1 cellular context compared by ENCODE assay signal in the genomic region with DNA sequence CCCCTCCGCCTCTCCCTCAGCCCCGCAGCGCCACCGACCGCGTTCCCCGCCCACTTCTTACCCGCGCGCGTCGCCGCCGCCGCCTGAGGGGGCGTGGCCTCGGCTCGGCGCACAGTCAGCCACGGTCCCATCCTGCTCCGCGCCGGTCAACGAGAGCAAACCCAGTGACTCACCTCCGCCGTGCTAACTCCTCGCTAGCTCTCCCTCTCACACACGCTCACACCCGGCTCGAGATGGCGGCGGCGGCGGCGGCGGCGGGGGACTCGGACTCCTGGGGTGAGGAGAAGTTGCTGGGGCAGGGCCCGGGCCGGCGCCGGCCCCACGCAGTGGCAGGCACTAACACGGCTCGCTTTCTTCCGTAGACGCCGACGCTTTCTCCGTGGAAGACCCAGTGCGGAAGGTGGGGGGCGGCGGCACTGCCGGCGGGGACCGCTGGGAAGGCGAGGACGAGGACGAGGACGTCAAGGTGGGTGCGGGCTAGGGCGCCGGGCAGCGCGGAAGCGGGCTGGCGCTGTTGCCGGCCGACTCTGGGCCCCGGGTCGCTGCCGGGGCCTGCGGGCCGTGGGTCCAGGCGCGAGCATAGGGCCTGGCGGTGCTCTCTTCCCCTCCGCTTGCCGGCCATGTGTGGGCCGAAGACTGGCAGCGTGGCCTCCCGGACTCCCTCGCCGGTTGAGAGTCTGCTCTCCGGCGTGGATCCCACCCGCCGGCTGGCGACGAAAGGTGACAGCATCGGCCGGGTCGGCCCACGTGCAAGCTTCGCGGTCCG.
A peak's percentile ranks its signal among the peaks of the same experiment; 100 is the strongest.
TF ChIP-seq lines count a peak whose summit lies in the region.

A gene with protein sequence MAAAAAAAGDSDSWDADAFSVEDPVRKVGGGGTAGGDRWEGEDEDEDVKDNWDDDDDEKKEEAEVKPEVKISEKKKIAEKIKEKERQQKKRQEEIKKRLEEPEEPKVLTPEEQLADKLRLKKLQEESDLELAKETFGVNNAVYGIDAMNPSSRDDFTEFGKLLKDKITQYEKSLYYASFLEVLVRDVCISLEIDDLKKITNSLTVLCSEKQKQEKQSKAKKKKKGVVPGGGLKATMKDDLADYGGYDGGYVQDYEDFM (plus strand): TSS at position 186 of the 766 bp plus-strand sequence. CDS start 48 bp downstream, at position 234.

TF ChIP-seq in HepG2, 621 proteins besides CTCF, POLR2A, EP300 and RAD21 (continued from another document and continues in another):
- TF ChIP-seq, protein P1, sequence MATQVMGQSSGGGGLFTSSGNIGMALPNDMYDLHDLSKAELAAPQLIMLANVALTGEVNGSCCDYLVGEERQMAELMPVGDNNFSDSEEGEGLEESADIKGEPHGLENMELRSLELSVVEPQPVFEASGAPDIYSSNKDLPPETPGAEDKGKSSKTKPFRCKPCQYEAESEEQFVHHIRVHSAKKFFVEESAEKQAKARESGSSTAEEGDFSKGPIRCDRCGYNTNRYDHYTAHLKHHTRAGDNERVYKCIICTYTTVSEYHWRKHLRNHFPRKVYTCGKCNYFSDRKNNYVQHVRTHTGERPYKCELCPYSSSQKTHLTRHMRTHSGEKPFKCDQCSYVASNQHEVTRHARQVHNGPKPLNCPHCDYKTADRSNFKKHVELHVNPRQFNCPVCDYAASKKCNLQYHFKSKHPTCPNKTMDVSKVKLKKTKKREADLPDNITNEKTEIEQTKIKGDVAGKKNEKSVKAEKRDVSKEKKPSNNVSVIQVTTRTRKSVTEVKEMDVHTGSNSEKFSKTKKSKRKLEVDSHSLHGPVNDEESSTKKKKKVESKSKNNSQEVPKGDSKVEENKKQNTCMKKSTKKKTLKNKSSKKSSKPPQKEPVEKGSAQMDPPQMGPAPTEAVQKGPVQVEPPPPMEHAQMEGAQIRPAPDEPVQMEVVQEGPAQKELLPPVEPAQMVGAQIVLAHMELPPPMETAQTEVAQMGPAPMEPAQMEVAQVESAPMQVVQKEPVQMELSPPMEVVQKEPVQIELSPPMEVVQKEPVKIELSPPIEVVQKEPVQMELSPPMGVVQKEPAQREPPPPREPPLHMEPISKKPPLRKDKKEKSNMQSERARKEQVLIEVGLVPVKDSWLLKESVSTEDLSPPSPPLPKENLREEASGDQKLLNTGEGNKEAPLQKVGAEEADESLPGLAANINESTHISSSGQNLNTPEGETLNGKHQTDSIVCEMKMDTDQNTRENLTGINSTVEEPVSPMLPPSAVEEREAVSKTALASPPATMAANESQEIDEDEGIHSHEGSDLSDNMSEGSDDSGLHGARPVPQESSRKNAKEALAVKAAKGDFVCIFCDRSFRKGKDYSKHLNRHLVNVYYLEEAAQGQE (IDR thresholded peaks at IDR 0.05; ENCODE audit: borderline replicate concordance in 1 of 2, low read depth in 1 of 2, low read length in 2 of 2) = peak in 1 of 2 experiments; percentile 40; a peak in 1 of 4 replicates
- TF ChIP-seq, protein P2, sequence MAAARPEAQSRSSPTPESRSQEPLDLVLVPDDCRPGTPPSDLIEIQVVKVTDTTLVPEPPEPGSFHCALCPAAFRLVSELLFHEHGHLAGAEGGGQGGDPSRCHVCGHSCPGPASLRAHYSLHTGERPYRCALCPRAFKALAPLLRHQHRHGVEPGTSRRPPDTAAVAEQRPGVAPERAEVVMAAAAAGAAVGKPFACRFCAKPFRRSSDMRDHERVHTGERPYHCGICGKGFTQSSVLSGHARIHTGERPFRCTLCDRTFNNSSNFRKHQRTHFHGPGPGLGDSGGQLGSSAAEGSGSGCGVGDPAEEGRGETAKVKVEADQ (CRISPR knock-in tag; IDR thresholded peaks at IDR 0.05; ENCODE audit: borderline replicate concordance) = no peak
- TF ChIP-seq HDAC1 (CRISPR knock-in tag; IDR thresholded peaks at IDR 0.05) (peak; percentile 38), PHB2 (IDR thresholded peaks at IDR 0.05; ENCODE audit: partially characterized antibody) (no peak), HOXA3 (CRISPR knock-in tag; IDR thresholded peaks at IDR 0.05) (peak; percentile 32), RNF2 (conservative IDR thresholded peaks at IDR 0.05; ENCODE audit: low read depth) (peak; percentile 95), ZNF616 (CRISPR knock-in tag; IDR thresholded peaks at IDR 0.05; ENCODE audit: low read depth) (peak; percentile 34; the same call in 1 of the 2 replicates), SALL1 (CRISPR knock-in tag; IDR thresholded peaks at IDR 0.05) (peak; percentile 25; the same call in 1 of the 2 replicates), NR1H2 (CRISPR knock-in tag; IDR thresholded peaks at IDR 0.05; ENCODE audit: borderline replicate concordance, low read depth) (peak; percentile 48; the same call in 1 of the 2 replicates), MYC (CRISPR knock-in tag; IDR thresholded peaks at IDR 0.05; ENCODE audit: borderline replicate concordance) (peak; percentile 68), BHLHE40 (IDR thresholded peaks at IDR 0.05; ENCODE audit: low read length) (no peak), NFE2L1 (CRISPR knock-in tag; IDR thresholded peaks at IDR 0.05; ENCODE audit: borderline replicate concordance) (peak; percentile 87; the same call in 1 of the 2 replicates), ZNF788 (CRISPR knock-in tag; IDR thresholded peaks at IDR 0.05; ENCODE audit: borderline replicate concordance) (peak; percentile 79), ZNF383 (CRISPR knock-in tag; IDR thresholded peaks at IDR 0.05; ENCODE audit: borderline replicate concordance) (no peak), FOSL1 (CRISPR knock-in tag; IDR thresholded peaks at IDR 0.05; ENCODE audit: borderline replicate concordance) (peak; percentile 58), RBM39 (IDR thresholded peaks at IDR 0.05; ENCODE audit: low read depth, low read length, poor library complexity, severe bottlenecking) (peak; percentile 86), ZFP90 (CRISPR knock-in tag; IDR thresholded peaks at IDR 0.05; ENCODE audit: borderline replicate concordance) (no peak), ZNF570 (CRISPR knock-in tag; IDR thresholded peaks at IDR 0.05; ENCODE audit: borderline replicate concordance) (0 out of 2 replicates have a peak, but pooled peaks have one; percentile 47), TP53 (CRISPR knock-in tag; conservative IDR thresholded peaks at IDR 0.05) (0 out of 2 replicates have a peak, but pooled peaks have one; percentile 14), ZNF839 (CRISPR knock-in tag; IDR thresholded peaks at IDR 0.05; ENCODE audit: borderline replicate concordance) (peak; percentile 90)
- TF ChIP-seq, protein P3, sequence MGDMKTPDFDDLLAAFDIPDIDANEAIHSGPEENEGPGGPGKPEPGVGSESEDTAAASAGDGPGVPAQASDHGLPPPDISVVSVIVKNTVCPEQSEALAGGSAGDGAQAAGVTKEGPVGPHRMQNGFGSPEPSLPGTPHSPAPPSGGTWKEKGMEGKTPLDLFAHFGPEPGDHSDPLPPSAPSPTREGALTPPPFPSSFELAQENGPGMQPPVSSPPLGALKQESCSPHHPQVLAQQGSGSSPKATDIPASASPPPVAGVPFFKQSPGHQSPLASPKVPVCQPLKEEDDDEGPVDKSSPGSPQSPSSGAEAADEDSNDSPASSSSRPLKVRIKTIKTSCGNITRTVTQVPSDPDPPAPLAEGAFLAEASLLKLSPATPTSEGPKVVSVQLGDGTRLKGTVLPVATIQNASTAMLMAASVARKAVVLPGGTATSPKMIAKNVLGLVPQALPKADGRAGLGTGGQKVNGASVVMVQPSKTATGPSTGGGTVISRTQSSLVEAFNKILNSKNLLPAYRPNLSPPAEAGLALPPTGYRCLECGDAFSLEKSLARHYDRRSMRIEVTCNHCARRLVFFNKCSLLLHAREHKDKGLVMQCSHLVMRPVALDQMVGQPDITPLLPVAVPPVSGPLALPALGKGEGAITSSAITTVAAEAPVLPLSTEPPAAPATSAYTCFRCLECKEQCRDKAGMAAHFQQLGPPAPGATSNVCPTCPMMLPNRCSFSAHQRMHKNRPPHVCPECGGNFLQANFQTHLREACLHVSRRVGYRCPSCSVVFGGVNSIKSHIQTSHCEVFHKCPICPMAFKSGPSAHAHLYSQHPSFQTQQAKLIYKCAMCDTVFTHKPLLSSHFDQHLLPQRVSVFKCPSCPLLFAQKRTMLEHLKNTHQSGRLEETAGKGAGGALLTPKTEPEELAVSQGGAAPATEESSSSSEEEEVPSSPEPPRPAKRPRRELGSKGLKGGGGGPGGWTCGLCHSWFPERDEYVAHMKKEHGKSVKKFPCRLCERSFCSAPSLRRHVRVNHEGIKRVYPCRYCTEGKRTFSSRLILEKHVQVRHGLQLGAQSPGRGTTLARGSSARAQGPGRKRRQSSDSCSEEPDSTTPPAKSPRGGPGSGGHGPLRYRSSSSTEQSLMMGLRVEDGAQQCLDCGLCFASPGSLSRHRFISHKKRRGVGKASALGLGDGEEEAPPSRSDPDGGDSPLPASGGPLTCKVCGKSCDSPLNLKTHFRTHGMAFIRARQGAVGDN (CRISPR knock-in tag; IDR thresholded peaks at IDR 0.05) = peak; percentile 90
- TF ChIP-seq, protein P4, sequence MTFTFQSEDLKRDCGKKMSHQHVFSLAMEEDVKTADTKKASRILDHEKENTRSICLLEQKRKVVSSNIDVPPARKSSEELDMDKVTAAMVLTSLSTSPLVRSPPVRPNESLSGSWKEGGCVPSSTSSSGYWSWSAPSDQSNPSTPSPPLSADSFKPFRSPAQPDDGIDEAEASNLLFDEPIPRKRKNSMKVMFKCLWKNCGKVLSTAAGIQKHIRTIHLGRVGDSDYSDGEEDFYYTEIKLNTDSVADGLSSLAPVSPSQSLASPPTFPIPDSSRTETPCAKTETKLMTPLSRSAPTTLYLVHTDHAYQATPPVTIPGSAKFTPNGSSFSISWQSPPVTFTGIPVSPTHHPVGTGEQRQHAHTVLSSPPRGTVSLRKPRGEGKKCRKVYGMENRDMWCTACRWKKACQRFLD (CRISPR knock-in tag; IDR thresholded peaks at IDR 0.05; ENCODE audit: borderline replicate concordance) = peak; percentile 87; the same call in 1 of the 2 replicates
- TF ChIP-seq, protein P5, sequence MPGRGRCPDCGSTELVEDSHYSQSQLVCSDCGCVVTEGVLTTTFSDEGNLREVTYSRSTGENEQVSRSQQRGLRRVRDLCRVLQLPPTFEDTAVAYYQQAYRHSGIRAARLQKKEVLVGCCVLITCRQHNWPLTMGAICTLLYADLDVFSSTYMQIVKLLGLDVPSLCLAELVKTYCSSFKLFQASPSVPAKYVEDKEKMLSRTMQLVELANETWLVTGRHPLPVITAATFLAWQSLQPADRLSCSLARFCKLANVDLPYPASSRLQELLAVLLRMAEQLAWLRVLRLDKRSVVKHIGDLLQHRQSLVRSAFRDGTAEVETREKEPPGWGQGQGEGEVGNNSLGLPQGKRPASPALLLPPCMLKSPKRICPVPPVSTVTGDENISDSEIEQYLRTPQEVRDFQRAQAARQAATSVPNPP (CRISPR knock-in tag; IDR thresholded peaks at IDR 0.05) = peak; percentile 29; the same call in 1 of the 2 replicates
- TF ChIP-seq, protein P6, sequence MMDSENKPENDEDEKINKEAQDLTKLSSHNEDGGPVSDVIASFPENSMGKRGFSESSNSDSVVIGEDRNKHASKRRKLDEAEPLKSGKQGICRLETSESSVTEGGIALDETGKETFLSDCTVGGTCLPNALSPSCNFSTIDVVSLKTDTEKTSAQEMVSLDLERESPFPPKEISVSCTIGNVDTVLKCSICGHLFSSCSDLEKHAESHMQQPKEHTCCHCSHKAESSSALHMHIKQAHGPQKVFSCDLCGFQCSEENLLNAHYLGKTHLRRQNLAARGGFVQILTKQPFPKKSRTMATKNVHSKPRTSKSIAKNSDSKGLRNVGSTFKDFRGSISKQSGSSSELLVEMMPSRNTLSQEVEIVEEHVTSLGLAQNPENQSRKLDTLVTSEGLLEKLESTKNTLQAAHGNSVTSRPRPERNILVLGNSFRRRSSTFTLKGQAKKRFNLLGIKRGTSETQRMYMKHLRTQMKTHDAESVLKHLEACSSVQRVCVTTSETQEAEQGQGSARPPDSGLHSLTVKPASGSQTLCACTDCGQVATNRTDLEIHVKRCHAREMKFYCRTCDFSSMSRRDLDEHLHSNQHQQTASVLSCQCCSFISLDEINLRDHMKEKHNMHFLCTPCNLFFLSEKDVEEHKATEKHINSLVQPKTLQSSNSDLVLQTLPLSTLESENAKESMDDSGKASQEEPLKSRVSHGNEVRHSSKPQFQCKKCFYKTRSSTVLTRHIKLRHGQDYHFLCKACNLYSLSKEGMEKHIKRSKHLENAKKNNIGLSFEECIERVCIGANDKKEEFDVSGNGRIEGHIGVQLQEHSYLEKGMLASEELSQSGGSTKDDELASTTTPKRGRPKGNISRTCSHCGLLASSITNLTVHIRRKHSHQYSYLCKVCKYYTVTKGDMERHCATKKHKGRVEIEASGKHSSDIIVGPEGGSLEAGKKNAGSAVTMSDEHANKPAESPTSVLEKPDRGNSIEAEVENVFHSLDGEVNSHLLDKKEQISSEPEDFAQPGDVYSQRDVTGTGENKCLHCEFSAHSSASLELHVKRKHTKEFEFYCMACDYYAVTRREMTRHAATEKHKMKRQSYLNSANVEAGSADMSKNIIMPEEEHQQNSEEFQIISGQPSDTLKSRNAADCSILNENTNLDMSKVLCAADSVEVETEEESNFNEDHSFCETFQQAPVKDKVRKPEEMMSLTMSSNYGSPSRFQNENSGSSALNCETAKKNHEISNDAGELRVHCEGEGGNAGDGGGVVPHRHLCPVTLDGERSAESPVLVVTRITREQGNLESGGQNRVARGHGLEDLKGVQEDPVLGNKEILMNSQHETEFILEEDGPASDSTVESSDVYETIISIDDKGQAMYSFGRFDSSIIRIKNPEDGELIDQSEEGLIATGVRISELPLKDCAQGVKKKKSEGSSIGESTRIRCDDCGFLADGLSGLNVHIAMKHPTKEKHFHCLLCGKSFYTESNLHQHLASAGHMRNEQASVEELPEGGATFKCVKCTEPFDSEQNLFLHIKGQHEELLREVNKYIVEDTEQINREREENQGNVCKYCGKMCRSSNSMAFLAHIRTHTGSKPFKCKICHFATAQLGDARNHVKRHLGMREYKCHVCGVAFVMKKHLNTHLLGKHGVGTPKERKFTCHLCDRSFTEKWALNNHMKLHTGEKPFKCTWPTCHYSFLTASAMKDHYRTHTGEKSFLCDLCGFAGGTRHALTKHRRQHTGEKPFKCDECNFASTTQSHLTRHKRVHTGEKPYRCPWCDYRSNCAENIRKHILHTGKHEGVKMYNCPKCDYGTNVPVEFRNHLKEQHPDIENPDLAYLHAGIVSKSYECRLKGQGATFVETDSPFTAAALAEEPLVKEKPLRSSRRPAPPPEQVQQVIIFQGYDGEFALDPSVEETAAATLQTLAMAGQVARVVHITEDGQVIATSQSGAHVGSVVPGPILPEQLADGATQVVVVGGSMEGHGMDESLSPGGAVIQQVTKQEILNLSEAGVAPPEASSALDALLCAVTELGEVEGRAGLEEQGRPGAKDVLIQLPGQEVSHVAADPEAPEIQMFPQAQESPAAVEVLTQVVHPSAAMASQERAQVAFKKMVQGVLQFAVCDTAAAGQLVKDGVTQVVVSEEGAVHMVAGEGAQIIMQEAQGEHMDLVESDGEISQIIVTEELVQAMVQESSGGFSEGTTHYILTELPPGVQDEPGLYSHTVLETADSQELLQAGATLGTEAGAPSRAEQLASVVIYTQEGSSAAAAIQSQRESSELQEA (CRISPR knock-in tag; IDR thresholded peaks at IDR 0.05; ENCODE audit: not compliant biosample characterization) = no peak
- TF ChIP-seq, protein P7, sequence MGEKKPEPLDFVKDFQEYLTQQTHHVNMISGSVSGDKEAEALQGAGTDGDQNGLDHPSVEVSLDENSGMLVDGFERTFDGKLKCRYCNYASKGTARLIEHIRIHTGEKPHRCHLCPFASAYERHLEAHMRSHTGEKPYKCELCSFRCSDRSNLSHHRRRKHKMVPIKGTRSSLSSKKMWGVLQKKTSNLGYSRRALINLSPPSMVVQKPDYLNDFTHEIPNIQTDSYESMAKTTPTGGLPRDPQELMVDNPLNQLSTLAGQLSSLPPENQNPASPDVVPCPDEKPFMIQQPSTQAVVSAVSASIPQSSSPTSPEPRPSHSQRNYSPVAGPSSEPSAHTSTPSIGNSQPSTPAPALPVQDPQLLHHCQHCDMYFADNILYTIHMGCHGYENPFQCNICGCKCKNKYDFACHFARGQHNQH (CRISPR knock-in tag; IDR thresholded peaks at IDR 0.05) = peak; percentile 48
